Comparison of ENCODE assay signal across 12 cellular contexts in genomic region chr20:50348118-50348517, GRCh38.
DNase-seq lines count a peak whose midpoint lies in the region; ATAC-seq and TF ChIP-seq lines count a peak whose summit lies in the region.
"Had no signal": no experiment of that assay in that cellular context is flagged by ENCODE, and none has a peak within 500 bp of the region (broad histone marks: within the 10 kb centered on the region; RNA-seq: fewer than 3 reads in every experiment).

No MANE protein-coding gene starts in this region.

- intact Hi-C loops in left cardiac atrium (cut with DNase I), result no loop called here
- intact Hi-C loops in ovary (cut with DNase I), result no loop called here

- H3K27me3 ChIP-seq in CD8-positive, alpha-beta memory T cell (ENCODE audit: insufficient read depth, low read length, poor library complexity, severe bottlenecking), result no peaks in the 10 kb centered on the region
- H3K27me3 ChIP-seq in parathyroid adenoma (ENCODE audit: control insufficient read depth, insufficient read depth, low read length) (no peaks in the 10 kb centered on the region), ovary (no peaks in the 10 kb centered on the region)

- H3K79me2 ChIP-seq in parathyroid adenoma, result no peaks in the 10 kb centered on the region

- H3K9me3 ChIP-seq in CD8-positive, alpha-beta memory T cell (ENCODE audit: low read length), result no peaks in the 10 kb centered on the region
- H3K9me3 ChIP-seq in parathyroid adenoma (ENCODE audit: control insufficient read depth, low read length) (no peaks in the 10 kb centered on the region), ovary (no peaks in the 10 kb centered on the region)

- POLR2A ChIA-PET in CD8-positive, alpha-beta memory T cell (lab: Charles Lee), result no interaction called here

- no peaks in the 10 kb centered on the region for H3K36me3 Mint-ChIP-seq in CD8-positive, alpha-beta memory T cell

- no peaks in the 10 kb centered on the region for H3K9me3 Mint-ChIP-seq in CD8-positive, alpha-beta memory T cell

- no peak overlapping the region for H3K9ac ChIP-seq in parathyroid adenoma

- WGBS in ovary, 3 donors, result 75 to 80% (median 78%) methylated on average over 6 of the region's 6 CpGs

- CTCF ChIA-PET in CD8-positive, alpha-beta memory T cell (lab: Charles Lee), result no interaction called here

- H2AFZ ChIP-seq in parathyroid adenoma, result no peak overlapping the region

- peaks cover 6% of the 10 kb centered on the region for H3K4me1 ChIP-seq in CD8-positive, alpha-beta memory T cell (ENCODE audit: insufficient read depth, low read length)
- H3K4me1 ChIP-seq in parathyroid adenoma (no peaks in the 10 kb centered on the region), ovary (ENCODE audit: insufficient read depth) (peaks cover 8% of the 10 kb centered on the region)

- no peak for TF ChIP-seq POLR2A in ovary (IDR thresholded peaks at IDR 0.05)

- H3K4me2 ChIP-seq in parathyroid adenoma (ENCODE audit: low read length), result no peak overlapping the region

- ATAC-seq in left cardiac atrium (peak in 1 of 2 donors; percentile 37), HG03280 (IDR thresholded peaks at IDR 0.05; ENCODE audit: unreplicated experiment) (no peak), GM21515 (IDR thresholded peaks at IDR 0.05; ENCODE audit: unreplicated experiment) (no peak)
- ATAC-seq: stimulated activated naive CD8-positive, alpha-beta T cell treated with anti-CD3 and anti-CD28 coated beads, Interleukin-15, Interleukin-2, amounts not matched to agents 100 U/mL and 50 U/mL, for 24 hours had no signal

- DNase-seq in CD8-positive, alpha-beta memory T cell, result no peak
- DNase-seq in OCI-M2 (lab: John Stamatoyannopoulos, UW; ENCODE audit: unreplicated experiment) (peak; percentile 19), left cardiac atrium (peak; percentile 60), DMS 273 (lab: John Stamatoyannopoulos, UW; ENCODE audit: unreplicated experiment) (no peak), ovary (no peak)
- DNase-seq: NCI-H510A; stimulated activated naive CD8-positive, alpha-beta T cell treated with anti-CD3 and anti-CD28 coated beads, Interleukin-15, Interleukin-2, amounts not matched to agents 100 U/mL and 50 U/mL, for 24 hours had no signal

- H3K4me3 ChIP-seq in CD8-positive, alpha-beta memory T cell (ENCODE audit: low read length), result no peak overlapping the region
- H3K4me3 ChIP-seq in parathyroid adenoma (ENCODE audit: low read depth, low read length), result no peak overlapping the region
- no peak overlapping the region for H3K4me3 ChIP-seq in ovary
- H3K4me3 ChIP-seq: SK-N-MC had no signal

- no peak overlapping the region for H3K4me3 Mint-ChIP-seq in CD8-positive, alpha-beta memory T cell

- no peaks in the 10 kb centered on the region for H3K36me3 ChIP-seq in CD8-positive, alpha-beta memory T cell (ENCODE audit: insufficient read depth, low read length)
- H3K36me3 ChIP-seq in parathyroid adenoma (ENCODE audit: control insufficient read depth, insufficient read depth, low read length) (no peaks in the 10 kb centered on the region), ovary (no peaks in the 10 kb centered on the region)

- H3K27ac ChIP-seq in CD8-positive, alpha-beta memory T cell (ENCODE audit: low read depth, low read length), result peak overlapping the region; percentile 26
- H3K27ac ChIP-seq in parathyroid adenoma, result peak overlapping the region; percentile 50
- H3K27ac ChIP-seq in ovary, result no peak overlapping the region
- H3K27ac ChIP-seq: C4-2B, SK-N-MC had no signal

- H3K4me1 Mint-ChIP-seq in CD8-positive, alpha-beta memory T cell, result peaks cover 0 to 8% (median 7%) of the 10 kb centered on the region in 3 donors

- no peak for TF ChIP-seq EP300 in ovary (IDR thresholded peaks at IDR 0.05)

- no peak for TF ChIP-seq CTCF in parathyroid adenoma (IDR thresholded peaks at IDR 0.05)
- no peak for TF ChIP-seq CTCF in ovary (IDR thresholded peaks at IDR 0.05)

- peaks cover 10 to 24% of the 10 kb centered on the region in 2 donors for H3K27me3 Mint-ChIP-seq in CD8-positive, alpha-beta memory T cell

- H3K27ac Mint-ChIP-seq in CD8-positive, alpha-beta memory T cell, result no peak overlapping the region

Comparison
In these comparisons a context has a peak if more than half of its experiments do, and no peak if none do; other contexts are left out.
1. DNase-seq: peak in OCI-M2 (single experiment) and left cardiac atrium (single experiment); none in CD8-positive, alpha-beta memory T cell (0 of 5), DMS 273 (single experiment) and ovary (0 of 5).
2. H3K27ac ChIP-seq: peak in CD8-positive, alpha-beta memory T cell (single experiment) and parathyroid adenoma (single experiment); none in ovary (0 of 2).